ENCODE assay signal across 36 cellular contexts in genomic region chr5:169760229-169760628, GRCh38.
"Had no signal": no experiment of that assay in that cellular context is flagged by ENCODE, and none has a peak within 500 bp of the region (broad histone marks: within the 10 kb centered on the region; RNA-seq: fewer than 3 reads in every experiment).

No MANE protein-coding gene starts in this region.

- H3K4me1 Mint-ChIP-seq: activated naive CD4-positive, alpha-beta T cell treated with anti-CD3 and anti-CD28 coated beads, Interleukin-2, amount 10 ng/mL, durations not matched to agents 7 days and 5 days; activated naive CD4-positive, alpha-beta T cell treated with anti-CD3 and anti-CD28 coated beads, Interleukin-2, amount 50 U/mL, for 24 hours had no signal

- DNase-seq: activated effector memory CD4-positive, alpha-beta T cell treated with anti-CD3 and anti-CD28 coated beads, Interleukin-2, amount 50 U/mL, for 16 hours; activated effector memory CD4-positive, alpha-beta T cell treated with Interleukin-2 at 50 U/mL for 16 hours; activated gamma-delta T cell; activated gamma-delta T cell treated with Interleukin-2 at 50 U/mL for 16 hours; activated naive CD4-positive, alpha-beta T cell; activated naive CD4-positive, alpha-beta T cell treated with anti-CD3 and anti-CD28 coated beads for 36 hours; activated naive CD4-positive, alpha-beta T cell treated with anti-CD3 and anti-CD28 coated beads, Interleukin-2, amount 10 ng/mL, durations not matched to agents 7 days and 5 days; activated naive CD4-positive, alpha-beta T cell treated with anti-CD3 and anti-CD28 coated beads, Interleukin-2, amount 50 U/mL, for 16 hours; activated naive CD8-positive, alpha-beta T cell treated with anti-CD3 and anti-CD28 coated beads, Interleukin-2, amount 10 ng/mL, durations not matched to agents 7 days and 5 days; activated T-cell treated with anti-CD3 and anti-CD28 coated beads for 4 hours; activated T-cell treated with anti-CD3 and anti-CD28 coated beads, Interleukin-2, amount 50 U/mL, for 1 hour; activated T-cell treated with anti-CD3 and anti-CD28 coated beads, Interleukin-2, amount 50 U/mL, for 24 hours; activated T-cell treated with anti-CD3 and anti-CD28 coated beads, Interleukin-2, amount 50 U/mL, for 4 hours; activated T-cell treated with anti-CD3 and anti-CD28 coated beads, Interleukin-2, amount 50 U/mL, for 48 hours; activated T-cell treated with anti-CD3 and anti-CD28 coated beads, Interleukin-2, amount 50 U/mL, for 72 hours; adrenal gland; amniotic stem cell; amygdala; anterior cingulate cortex; aorta; body of pancreas; brain microvascular endothelial cell; caudate nucleus; central memory CD4-positive, alpha-beta T cell; cerebellar nuclear complex had no signal

- H3K4me3 ChIP-seq: adrenal gland, ascending aorta, body of pancreas, breast epithelium, cardiac muscle cell had no signal

- H3K4me1 ChIP-seq: ascending aorta, body of pancreas, breast epithelium had no signal

- H3K9me3 ChIP-seq: adrenal gland, ascending aorta, body of pancreas, breast epithelium had no signal

- H3K9me3 Mint-ChIP-seq: activated naive CD4-positive, alpha-beta T cell treated with anti-CD3 and anti-CD28 coated beads for 36 hours; activated naive CD4-positive, alpha-beta T cell treated with anti-CD3 and anti-CD28 coated beads, Interleukin-2, amount 10 ng/mL, durations not matched to agents 7 days and 5 days; activated naive CD4-positive, alpha-beta T cell treated with anti-CD3 and anti-CD28 coated beads, Interleukin-2, amount 50 U/mL, for 24 hours; activated naive CD4-positive, alpha-beta T cell treated with anti-CD3 and anti-CD28 coated beads, Interleukin-2, amount 50 U/mL, for 72 hours; activated naive CD8-positive, alpha-beta T cell treated with anti-CD3 and anti-CD28 coated beads, Interleukin-2, amount 10 ng/mL, durations not matched to agents 7 days and 5 days; activated T-cell treated with anti-CD3 and anti-CD28 coated beads, Interleukin-2, amount 50 U/mL, for 24 hours; activated T-cell treated with anti-CD3 and anti-CD28 coated beads, Interleukin-2, amount 50 U/mL, for 4 hours; activated T-cell treated with anti-CD3 and anti-CD28 coated beads, Interleukin-2, amount 50 U/mL, for 72 hours; activated T-helper 1 cell treated with anti-CD3 and anti-CD28 coated beads, Interleukin-12 subunit alpha, Interleukin-12 subunit beta, Interleukin-2, Interleukin-4 antibody, amounts not matched to agents 30 ng/mL and 10 ng/mL and 1 ng/mL, durations not matched to agents 14 hours and 24 hours and 36 hours; activated T-helper 17 cell treated with anti-CD3 and anti-CD28 coated beads, Interleukin-2, amount 50 U/mL, for 72 hours; activated T-helper 2 cell treated with anti-CD3 and anti-CD28 coated beads, Interferon-gamma antibody, Interleukin-2, Interleukin-4, amounts not matched to agents 10 μg/mL and 5 μg/mL and 100 μg/mL, durations not matched to agents 14 hours and 24 hours and 36 hours; central memory CD8-positive, alpha-beta T cell had no signal

- H3K27ac ChIP-seq: adrenal gland, ascending aorta, body of pancreas, brain microvascular endothelial cell, breast epithelium, cardiac muscle cell had no signal

- H3K27me3 ChIP-seq: adrenal gland, ascending aorta, body of pancreas, brain microvascular endothelial cell, breast epithelium, cardiac muscle cell had no signal

- H3K27me3 Mint-ChIP-seq: activated naive CD4-positive, alpha-beta T cell treated with anti-CD3 and anti-CD28 coated beads, Interleukin-2, amount 10 ng/mL, durations not matched to agents 7 days and 5 days; activated naive CD4-positive, alpha-beta T cell treated with anti-CD3 and anti-CD28 coated beads, Interleukin-2, amount 50 U/mL, for 24 hours; activated naive CD8-positive, alpha-beta T cell; activated naive CD8-positive, alpha-beta T cell treated with anti-CD3 and anti-CD28 coated beads, Interleukin-2, amount 10 ng/mL, durations not matched to agents 7 days and 5 days; activated T-cell treated with anti-CD3 and anti-CD28 coated beads, Interleukin-2, amount 50 U/mL, for 24 hours; activated T-helper 17 cell treated with anti-CD3 and anti-CD28 coated beads, Interleukin-2, amount 50 U/mL, for 72 hours; central memory CD8-positive, alpha-beta T cell had no signal

- H3K27ac Mint-ChIP-seq: activated naive CD4-positive, alpha-beta T cell treated with anti-CD3 and anti-CD28 coated beads for 36 hours; activated naive CD4-positive, alpha-beta T cell treated with anti-CD3 and anti-CD28 coated beads, Interleukin-2, amount 10 ng/mL, durations not matched to agents 7 days and 5 days; activated naive CD4-positive, alpha-beta T cell treated with anti-CD3 and anti-CD28 coated beads, Interleukin-2, amount 50 U/mL, for 24 hours; activated naive CD4-positive, alpha-beta T cell treated with anti-CD3 and anti-CD28 coated beads, Interleukin-2, amount 50 U/mL, for 72 hours; activated naive CD8-positive, alpha-beta T cell; activated naive CD8-positive, alpha-beta T cell treated with anti-CD3 and anti-CD28 coated beads, Interleukin-2, amount 10 ng/mL, durations not matched to agents 7 days and 5 days; activated T-cell treated with anti-CD3 and anti-CD28 coated beads, Interleukin-2, amount 50 U/mL, for 24 hours; activated T-cell treated with anti-CD3 and anti-CD28 coated beads, Interleukin-2, amount 50 U/mL, for 72 hours; activated T-helper 1 cell treated with anti-CD3 and anti-CD28 coated beads, Interleukin-12 subunit alpha, Interleukin-12 subunit beta, Interleukin-2, Interleukin-4 antibody, amounts not matched to agents 30 ng/mL and 10 ng/mL and 1 ng/mL, durations not matched to agents 14 hours and 24 hours and 36 hours; activated T-helper 17 cell treated with anti-CD3 and anti-CD28 coated beads, Interleukin-2, amount 50 U/mL, for 72 hours; activated T-helper 2 cell treated with anti-CD3 and anti-CD28 coated beads, Interferon-gamma antibody, Interleukin-2, Interleukin-4, amounts not matched to agents 10 μg/mL and 5 μg/mL and 100 μg/mL, durations not matched to agents 14 hours and 24 hours and 36 hours; brain had no signal

- H3K36me3 ChIP-seq: adrenal gland, ascending aorta, brain microvascular endothelial cell, breast epithelium, cardiac muscle cell had no signal

- ATAC-seq: activated naive CD4-positive, alpha-beta T cell treated with anti-CD3 and anti-CD28 coated beads, Interleukin-2, amount 50 U/mL, for 72 hours; activated T-cell treated with anti-CD3 and anti-CD28 coated beads, Interleukin-2, amount 50 U/mL, for 4 hours; activated T-cell treated with anti-CD3 and anti-CD28 coated beads, Interleukin-2, amount 50 U/mL, for 72 hours; activated T-helper 17 cell treated with anti-CD3 and anti-CD28 coated beads, Interleukin-2, amount 50 U/mL, for 72 hours; body of pancreas had no signal

- H3K4me3 Mint-ChIP-seq: activated naive CD4-positive, alpha-beta T cell treated with anti-CD3 and anti-CD28 coated beads for 36 hours; activated naive CD4-positive, alpha-beta T cell treated with anti-CD3 and anti-CD28 coated beads, Interleukin-2, amount 10 ng/mL, durations not matched to agents 7 days and 5 days; activated naive CD4-positive, alpha-beta T cell treated with anti-CD3 and anti-CD28 coated beads, Interleukin-2, amount 50 U/mL, for 24 hours; activated naive CD8-positive, alpha-beta T cell; activated naive CD8-positive, alpha-beta T cell treated with anti-CD3 and anti-CD28 coated beads, Interleukin-2, amount 10 ng/mL, durations not matched to agents 7 days and 5 days; activated T-cell treated with anti-CD3 and anti-CD28 coated beads, Interleukin-2, amount 50 U/mL, for 24 hours; activated T-cell treated with anti-CD3 and anti-CD28 coated beads, Interleukin-2, amount 50 U/mL, for 4 hours; activated T-cell treated with anti-CD3 and anti-CD28 coated beads, Interleukin-2, amount 50 U/mL, for 72 hours; activated T-helper 1 cell treated with anti-CD3 and anti-CD28 coated beads, Interleukin-12 subunit alpha, Interleukin-12 subunit beta, Interleukin-2, Interleukin-4 antibody, amounts not matched to agents 30 ng/mL and 10 ng/mL and 1 ng/mL, durations not matched to agents 14 hours and 24 hours and 36 hours; activated T-helper 17 cell treated with anti-CD3 and anti-CD28 coated beads, Interleukin-2, amount 50 U/mL, for 72 hours; brain; central memory CD8-positive, alpha-beta T cell had no signal

- H3K36me3 Mint-ChIP-seq: brain had no signal
